ENCODE assay signal across 13 cellular contexts in the genomic region with DNA sequence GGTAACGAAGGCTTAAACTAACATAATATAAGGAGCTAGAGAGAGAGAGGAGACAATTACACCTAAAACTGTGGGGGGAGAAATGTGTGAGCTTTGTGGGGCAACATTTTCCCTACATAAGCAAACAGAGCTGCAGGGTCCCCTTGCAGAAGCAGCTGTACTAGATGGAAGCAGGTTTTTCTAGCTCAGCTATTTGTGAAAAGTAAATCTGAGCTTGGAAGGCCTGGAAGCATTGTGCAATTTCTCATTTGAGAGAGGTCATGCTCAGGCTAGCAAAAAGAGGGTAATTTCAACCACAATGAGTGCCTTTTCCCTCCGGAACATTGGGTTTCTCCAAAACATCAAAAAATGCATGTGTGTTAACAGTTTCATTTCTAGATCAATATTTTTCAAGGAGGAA.
DNase-seq lines count a peak whose midpoint lies in the region; ATAC-seq and TF ChIP-seq lines count a peak whose summit lies in the region.
"Had no signal": no experiment of that assay in that cellular context is flagged by ENCODE, and none has a peak within 500 bp of the region (broad histone marks: within the 10 kb centered on the region; RNA-seq: fewer than 3 reads in every experiment).

No MANE protein-coding gene starts in this region.

- DNase-seq in activated CD4-positive, alpha-beta memory T cell treated with anti-CD3 and anti-CD28 coated beads, Interleukin-2, amount 10 ng/mL, durations not matched to agents 7 days and 5 days, result no peak
- DNase-seq in activated CD4-positive, alpha-beta memory T cell treated with anti-CD3 and anti-CD28 coated beads for 36 hours, result no peak
- DNase-seq in NCI-H510A treated with DMSO at 0.1 percent for 48 hours (lab: John Stamatoyannopoulos, UW) (peak; percentile 71), foreskin fibroblast (peak; percentile 25 to 71), mucosa of gallbladder (ENCODE audit: low spot score) (no peak), KG1 (lab: John Stamatoyannopoulos, UW) (no peak)
- DNase-seq: MM.1S; naive B cell; stimulated activated CD4-positive, alpha-beta T cell treated with anti-CD3 and anti-CD28 coated beads, Interleukin-4, amount 100 ng/mL, for 24 hours had no signal

- no peaks in the 10 kb centered on the region for H3K9me3 Mint-ChIP-seq in activated CD4-positive, alpha-beta memory T cell treated with anti-CD3 and anti-CD28 coated beads, Interleukin-2, amount 10 ng/mL, durations not matched to agents 7 days and 5 days
- no peaks in the 10 kb centered on the region for H3K9me3 Mint-ChIP-seq in activated CD4-positive, alpha-beta memory T cell treated with anti-CD3 and anti-CD28 coated beads for 36 hours
- H3K9me3 Mint-ChIP-seq: naive B cell had no signal

- H3K4me3 Mint-ChIP-seq in activated CD4-positive, alpha-beta memory T cell treated with anti-CD3 and anti-CD28 coated beads, Interleukin-2, amount 10 ng/mL, durations not matched to agents 7 days and 5 days, result no peak overlapping the region
- H3K4me3 Mint-ChIP-seq in activated CD4-positive, alpha-beta memory T cell treated with anti-CD3 and anti-CD28 coated beads for 36 hours, result no peak overlapping the region
- H3K4me3 Mint-ChIP-seq: naive B cell had no signal

- TF ChIP-seq CTCF in foreskin fibroblast (IDR thresholded peaks at IDR 0.05; ENCODE audit: low read depth, low read length), result no peak

- peaks cover 8% of the 10 kb centered on the region for H3K36me3 Mint-ChIP-seq in activated CD4-positive, alpha-beta memory T cell treated with anti-CD3 and anti-CD28 coated beads, Interleukin-2, amount 10 ng/mL, durations not matched to agents 7 days and 5 days (ENCODE audit: low read depth)
- H3K36me3 Mint-ChIP-seq in activated CD4-positive, alpha-beta memory T cell treated with anti-CD3 and anti-CD28 coated beads for 36 hours, result no peaks in the 10 kb centered on the region
- H3K36me3 Mint-ChIP-seq: naive B cell had no signal

- CTCF ChIA-PET in activated CD4-positive, alpha-beta memory T cell treated with anti-CD3 and anti-CD28 coated beads, Interleukin-2, amount 10 ng/mL, durations not matched to agents 7 days and 5 days (lab: Charles Lee), result interaction anchor here (1.8 kb wide), 1 partner anchor 78 kb away, joined by 4 read pairs; no protein-coding TSS in a partner anchor
- CTCF ChIA-PET in activated CD4-positive, alpha-beta memory T cell treated with anti-CD3 and anti-CD28 coated beads for 36 hours (lab: Charles Lee), result interaction anchor here (0.7 kb wide), 1 partner anchor 78 kb away, joined by 3 read pairs; no protein-coding TSS in a partner anchor

- peaks cover 57% of the 10 kb centered on the region for H3K4me1 Mint-ChIP-seq in activated CD4-positive, alpha-beta memory T cell treated with anti-CD3 and anti-CD28 coated beads, Interleukin-2, amount 10 ng/mL, durations not matched to agents 7 days and 5 days
- peaks cover 48% of the 10 kb centered on the region for H3K4me1 Mint-ChIP-seq in activated CD4-positive, alpha-beta memory T cell treated with anti-CD3 and anti-CD28 coated beads for 36 hours (ENCODE audit: low read depth)

- H3K27me3 Mint-ChIP-seq in activated CD4-positive, alpha-beta memory T cell treated with anti-CD3 and anti-CD28 coated beads, Interleukin-2, amount 10 ng/mL, durations not matched to agents 7 days and 5 days, result no peaks in the 10 kb centered on the region
- H3K27me3 Mint-ChIP-seq in activated CD4-positive, alpha-beta memory T cell treated with anti-CD3 and anti-CD28 coated beads for 36 hours, result no peaks in the 10 kb centered on the region

- H3K4me3 ChIP-seq in foreskin fibroblast (ENCODE audit: low read depth in 1 of 2, low read length in 2 of 2), result no peak overlapping the region
- H3K4me3 ChIP-seq in skin epidermis, result no peak overlapping the region
- H3K4me3 ChIP-seq: upper lobe of left lung had no signal

- H3K27ac ChIP-seq in skin epidermis, result peak overlapping the region in 12 of 21 experiments; percentile 5 to 74 (median 38)
- H3K27ac ChIP-seq: upper lobe of left lung had no signal

- intact Hi-C loops in activated CD4-positive, alpha-beta memory T cell treated with anti-CD3 and anti-CD28 coated beads for 36 hours (cut with micrococcal nuclease), result no loop called here

- no peak for ATAC-seq in GM18502 (IDR thresholded peaks at IDR 0.05; ENCODE audit: poor library complexity, unreplicated experiment)
- ATAC-seq: Right ventricle myocardium inferior had no signal

- POLR2A ChIA-PET in activated CD4-positive, alpha-beta memory T cell treated with anti-CD3 and anti-CD28 coated beads, Interleukin-2, amount 10 ng/mL, durations not matched to agents 7 days and 5 days (lab: Charles Lee), result interaction anchor here (1.1 kb wide), 1 partner anchor 126 kb away, joined by 6 read pairs; no protein-coding TSS in a partner anchor
- POLR2A ChIA-PET in activated CD4-positive, alpha-beta memory T cell treated with anti-CD3 and anti-CD28 coated beads for 36 hours (lab: Charles Lee), result no interaction called here

- peak overlapping the region; percentile 22 for H3K27ac Mint-ChIP-seq in activated CD4-positive, alpha-beta memory T cell treated with anti-CD3 and anti-CD28 coated beads, Interleukin-2, amount 10 ng/mL, durations not matched to agents 7 days and 5 days
- no peak overlapping the region for H3K27ac Mint-ChIP-seq in activated CD4-positive, alpha-beta memory T cell treated with anti-CD3 and anti-CD28 coated beads for 36 hours
- H3K27ac Mint-ChIP-seq: naive B cell had no signal

Comparison
In these comparisons a context has a peak if more than half of its experiments do, and no peak if none do; other contexts are left out.
1. DNase-seq: peak in NCI-H510A treated with DMSO at 0.1 percent for 48 hours (single experiment) and foreskin fibroblast (2 of 2); none in activated CD4-positive, alpha-beta memory T cell treated with anti-CD3 and anti-CD28 coated beads, Interleukin-2, amount 10 ng/mL, durations not matched to agents 7 days and 5 days (single experiment), activated CD4-positive, alpha-beta memory T cell treated with anti-CD3 and anti-CD28 coated beads for 36 hours (single experiment), mucosa of gallbladder (single experiment) and KG1 (single experiment).